In the genomic region with DNA sequence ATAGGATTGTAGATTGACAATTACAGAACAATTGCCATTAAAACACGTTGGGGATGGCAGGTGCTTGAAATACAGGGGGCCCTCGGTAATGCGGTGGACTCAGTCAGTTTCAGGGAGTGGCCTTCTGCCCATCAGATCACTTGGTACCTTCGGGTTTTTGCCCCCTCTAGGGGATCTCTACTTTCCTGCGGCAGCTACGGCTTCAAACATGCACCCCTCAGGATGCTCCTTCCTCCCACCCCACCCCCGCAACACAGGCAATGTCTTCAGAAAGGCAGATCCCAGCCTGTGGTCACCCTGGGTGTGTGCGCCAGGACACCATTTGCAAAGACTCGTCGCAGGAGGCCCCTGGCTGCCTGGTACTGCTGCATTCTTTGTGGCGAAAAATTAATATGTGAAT, we compare ENCODE assay signal across 27 cellular contexts.
"Had no signal": no experiment of that assay in that cellular context is flagged by ENCODE, and none has a peak within 500 bp of the region (broad histone marks: within the 10 kb centered on the region; RNA-seq: fewer than 3 reads in every experiment).

No MANE protein-coding gene starts in this region.

- H3K36me3 ChIP-seq: colonic mucosa, esophagus squamous epithelium, heart right ventricle, prostate gland, right atrium auricular region, tibial artery had no signal

- H3K4me2 ChIP-seq: smooth muscle cell had no signal

- H3K27me3 ChIP-seq: colonic mucosa, esophagus squamous epithelium, right atrium auricular region, testis, tibial artery had no signal

- H3K4me3 ChIP-seq: colonic mucosa, esophagus squamous epithelium, heart right ventricle, lung, prostate gland, right atrium auricular region, smooth muscle cell, testis, tibial artery had no signal

- H3K27ac Mint-ChIP-seq: immature natural killer cell; memory B cell; natural killer cell; stimulated activated effector memory CD8-positive, alpha-beta T cell treated with anti-CD3 and anti-CD28 coated beads, Interleukin-12 subunit alpha, Interleukin-12 subunit beta, amount 100 ng/mL, for 72 hours; type B pancreatic cell had no signal

- ATAC-seq: heart right ventricle; left lobe of liver; natural killer cell; sciatic nerve; stimulated activated effector memory CD8-positive, alpha-beta T cell treated with anti-CD3 and anti-CD28 coated beads, Interleukin-12 subunit alpha, Interleukin-12 subunit beta, amount 100 ng/mL, for 72 hours; stimulated activated naive CD8-positive, alpha-beta T cell treated with anti-CD3 and anti-CD28 coated beads, Interleukin-15, Interleukin-2, amounts not matched to agents 100 U/mL and 50 U/mL, for 24 hours had no signal

- H3K4me1 ChIP-seq: colonic mucosa, esophagus squamous epithelium, heart right ventricle, prostate gland, right atrium auricular region, testis, tibial artery had no signal

- H3K4me3 Mint-ChIP-seq: immature natural killer cell; memory B cell; natural killer cell; stimulated activated effector memory CD8-positive, alpha-beta T cell treated with anti-CD3 and anti-CD28 coated beads, Interleukin-12 subunit alpha, Interleukin-12 subunit beta, amount 100 ng/mL, for 72 hours; type B pancreatic cell had no signal

- H3K27ac ChIP-seq: colonic mucosa, esophagus squamous epithelium, heart right ventricle, prostate gland, right atrium auricular region, testis, tibial artery had no signal

- H3K9me3 ChIP-seq: colonic mucosa, prostate gland, right atrium auricular region, testis had no signal

- H3K4me1 Mint-ChIP-seq: immature natural killer cell; memory B cell; natural killer cell; stimulated activated effector memory CD8-positive, alpha-beta T cell treated with anti-CD3 and anti-CD28 coated beads, Interleukin-12 subunit alpha, Interleukin-12 subunit beta, amount 100 ng/mL, for 72 hours had no signal

- DNase-seq: colonic mucosa; dermis blood vessel endothelial cell; effector memory CD4-positive, alpha-beta T cell; erythroblast; esophagus squamous epithelium; foreskin melanocyte; glutamatergic neuron; heart right ventricle; hippocampal formation; immature natural killer cell; natural killer cell; stimulated activated CD4-positive, alpha-beta T cell treated with anti-CD3 and anti-CD28 coated beads, Interleukin-12 subunit alpha, Interleukin-12 subunit beta, amount 100 ng/mL, for 4 hours; stimulated activated CD4-positive, alpha-beta T cell treated with anti-CD3 and anti-CD28 coated beads, Interleukin-1b, Interleukin-23, amount 100 ng/mL, for 48 hours; stimulated activated CD4-positive, alpha-beta T cell treated with anti-CD3 and anti-CD28 coated beads, Interleukin-4, amount 100 ng/mL, for 24 hours; stimulated activated naive CD8-positive, alpha-beta T cell treated with anti-CD3 and anti-CD28 coated beads, Interleukin-15, Interleukin-2, amounts not matched to agents 100 U/mL and 50 U/mL, for 24 hours; substantia nigra; testis; tibial artery had no signal

- H3K9me3 Mint-ChIP-seq: natural killer cell had no signal

- H3K36me3 Mint-ChIP-seq: immature natural killer cell; memory B cell; natural killer cell; stimulated activated effector memory CD8-positive, alpha-beta T cell treated with anti-CD3 and anti-CD28 coated beads, Interleukin-12 subunit alpha, Interleukin-12 subunit beta, amount 100 ng/mL, for 72 hours; type B pancreatic cell had no signal
